ENCODE assay signal across 1 cellular context in the genomic region with DNA sequence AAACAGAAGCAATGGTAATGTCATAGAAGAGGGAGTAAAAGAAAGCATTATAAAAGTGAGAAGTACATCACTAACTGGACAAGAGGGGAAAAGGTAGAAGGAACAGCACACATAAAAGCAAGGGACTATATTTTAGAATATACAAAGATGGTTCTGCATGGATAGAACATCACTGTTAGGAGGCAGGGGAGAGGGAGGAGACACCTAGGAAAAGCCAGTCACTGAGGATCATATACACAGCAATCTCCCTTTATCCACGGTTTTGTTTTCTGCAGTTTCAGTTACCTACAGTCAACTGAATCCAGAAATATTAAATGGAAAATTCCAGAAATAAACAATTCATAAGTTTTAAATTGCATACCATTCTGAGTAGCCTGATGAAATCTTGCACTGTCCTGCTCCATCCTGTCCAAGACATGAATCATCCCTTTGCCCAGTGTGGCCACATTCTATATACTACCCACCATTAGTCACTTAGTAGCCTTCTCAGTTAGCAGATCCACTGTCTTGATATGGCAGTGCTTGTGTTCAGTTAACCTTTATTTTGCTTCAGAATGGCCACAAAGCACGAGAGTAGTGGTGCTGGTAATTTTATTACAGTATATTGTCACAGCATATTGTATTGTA.
TF ChIP-seq lines count a peak whose summit lies in the region.

No MANE protein-coding gene starts in this region.

TF ChIP-seq in A549, 52 proteins besides CTCF, POLR2A, EP300 and RAD21 (continued from another document):
- TF ChIP-seq, protein P1, sequence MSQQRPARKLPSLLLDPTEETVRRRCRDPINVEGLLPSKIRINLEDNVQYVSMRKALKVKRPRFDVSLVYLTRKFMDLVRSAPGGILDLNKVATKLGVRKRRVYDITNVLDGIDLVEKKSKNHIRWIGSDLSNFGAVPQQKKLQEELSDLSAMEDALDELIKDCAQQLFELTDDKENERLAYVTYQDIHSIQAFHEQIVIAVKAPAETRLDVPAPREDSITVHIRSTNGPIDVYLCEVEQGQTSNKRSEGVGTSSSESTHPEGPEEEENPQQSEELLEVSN (IDR thresholded peaks at IDR 0.05; ENCODE audit: borderline replicate concordance, low read depth): no peak
- TF ChIP-seq CBX2 (IDR thresholded peaks at IDR 0.05; ENCODE audit: borderline replicate concordance, low read depth) (no peak), TP53 (CRISPR knock-in tag; IDR thresholded peaks at IDR 0.05) (no peak), RNF2 (IDR thresholded peaks at IDR 0.05; ENCODE audit: borderline replicate concordance, low read depth) (no peak), CBX8 (IDR thresholded peaks at IDR 0.05) (no peak), BHLHE40 (IDR thresholded peaks at IDR 0.05; ENCODE audit: low read depth, low read length) (no peak), JUNB (IDR thresholded peaks at IDR 0.05) (no peak), ZFP36 (IDR thresholded peaks at IDR 0.05; ENCODE audit: borderline replicate concordance, partially characterized antibody) (no peak), EHF (CRISPR knock-in tag; IDR thresholded peaks at IDR 0.05) (no peak), MAZ (IDR thresholded peaks at IDR 0.05; ENCODE audit: borderline replicate concordance, low read depth, low read length) (no peak), ZSCAN20 (CRISPR knock-in tag; IDR thresholded peaks at IDR 0.05) (no peak)
